In the genomic region with DNA sequence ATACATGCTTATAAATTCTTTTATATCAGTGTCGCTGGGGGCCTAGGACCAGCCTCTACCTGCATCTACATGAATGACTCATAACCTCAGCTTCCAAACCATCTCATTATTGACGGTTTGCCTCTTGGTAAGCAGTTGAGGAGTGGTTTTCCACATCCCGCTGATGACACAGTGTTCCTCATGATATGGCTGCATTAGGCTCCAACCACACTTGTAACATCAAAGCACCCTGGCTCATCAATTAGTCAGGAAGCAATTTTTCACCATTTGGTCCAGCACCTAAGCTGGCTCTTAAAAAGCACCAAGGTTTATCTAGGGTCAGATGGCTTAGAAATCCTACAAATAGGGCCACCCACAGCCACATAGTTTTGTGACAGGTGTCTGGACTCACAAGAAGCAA, we compare ENCODE assay signal across 1 cellular context.
TF ChIP-seq lines count a peak whose summit lies in the region.

No MANE protein-coding gene starts in this region.

TF ChIP-seq in HEK293, 187 proteins besides CTCF, POLR2A, EP300 and RAD21 (continued from another document):
- TF ChIP-seq ZNF600 (tag by site-specific recombination; IDR thresholded peaks at IDR 0.05) (peak; percentile 51; the same call in 1 of the 2 replicates), ZNF10 (tag by site-specific recombination; IDR thresholded peaks at IDR 0.05) (peak; percentile 80), ZNF24 (tag by site-specific recombination; IDR thresholded peaks at IDR 0.05) (no peak)
- TF ChIP-seq, protein P1, sequence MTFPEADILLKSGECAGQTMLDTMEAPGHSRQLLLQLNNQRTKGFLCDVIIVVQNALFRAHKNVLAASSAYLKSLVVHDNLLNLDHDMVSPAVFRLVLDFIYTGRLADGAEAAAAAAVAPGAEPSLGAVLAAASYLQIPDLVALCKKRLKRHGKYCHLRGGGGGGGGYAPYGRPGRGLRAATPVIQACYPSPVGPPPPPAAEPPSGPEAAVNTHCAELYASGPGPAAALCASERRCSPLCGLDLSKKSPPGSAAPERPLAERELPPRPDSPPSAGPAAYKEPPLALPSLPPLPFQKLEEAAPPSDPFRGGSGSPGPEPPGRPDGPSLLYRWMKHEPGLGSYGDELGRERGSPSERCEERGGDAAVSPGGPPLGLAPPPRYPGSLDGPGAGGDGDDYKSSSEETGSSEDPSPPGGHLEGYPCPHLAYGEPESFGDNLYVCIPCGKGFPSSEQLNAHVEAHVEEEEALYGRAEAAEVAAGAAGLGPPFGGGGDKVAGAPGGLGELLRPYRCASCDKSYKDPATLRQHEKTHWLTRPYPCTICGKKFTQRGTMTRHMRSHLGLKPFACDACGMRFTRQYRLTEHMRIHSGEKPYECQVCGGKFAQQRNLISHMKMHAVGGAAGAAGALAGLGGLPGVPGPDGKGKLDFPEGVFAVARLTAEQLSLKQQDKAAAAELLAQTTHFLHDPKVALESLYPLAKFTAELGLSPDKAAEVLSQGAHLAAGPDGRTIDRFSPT (tag by site-specific recombination; IDR thresholded peaks at IDR 0.05) = no peak
